1 cellular context compared by ENCODE assay signal in genomic region chr17:50790619-50791018, GRCh38.
TF ChIP-seq lines count a peak whose summit lies in the region.

No MANE protein-coding gene starts in this region.

TF ChIP-seq in endothelial cell of umbilical vein, 7 proteins besides CTCF, POLR2A, EP300 and RAD21 (continued from another document):
- no peak for TF ChIP-seq EZH2 (IDR thresholded peaks at IDR 0.05; ENCODE audit: borderline replicate concordance, low read depth, low read length, severe bottlenecking)
- no peak for TF ChIP-seq MAX (IDR thresholded peaks at IDR 0.05; ENCODE audit: insufficient read depth, insufficient read length)
- TF ChIP-seq FOS (IDR thresholded peaks at IDR 0.05; ENCODE audit: borderline replicate concordance, insufficient read depth, low read length) = no peak
